Comparison of ENCODE assay signal across 10 cellular contexts in genomic region chr12:46546634-46547273, GRCh38.
DNase-seq lines count a peak whose midpoint lies in the region; ATAC-seq and TF ChIP-seq lines count a peak whose summit lies in the region.
"Had no signal": no experiment of that assay in that cellular context is flagged by ENCODE, and none has a peak within 500 bp of the region (broad histone marks: within the 10 kb centered on the region; RNA-seq: fewer than 3 reads in every experiment).

No MANE protein-coding gene starts in this region.

- no peak overlapping the region for H3K4me3 ChIP-seq in esophagus squamous epithelium
- H3K4me3 ChIP-seq: pancreas had no signal

- peaks cover 16 to 54% (median 23%) of the 10 kb centered on the region in 3 donors for H3K4me1 ChIP-seq in esophagus squamous epithelium
- H3K4me1 ChIP-seq: pancreas had no signal

- WGBS in esophagus squamous epithelium, 2 donors: 51 to 66% methylated on average over 2 of the region's 2 CpGs

- ATAC-seq in GM21576 (IDR thresholded peaks at IDR 0.05; ENCODE audit: unreplicated experiment): peak; percentile 93

- no peak for TF ChIP-seq POLR2A in esophagus squamous epithelium (IDR thresholded peaks at IDR 0.05)

- DNase-seq in GM10266 (ENCODE audit: extremely low spot score) (peak; percentile 58), LHCN-M2 (ENCODE audit: low read depth) (peak; percentile 62), esophagus squamous epithelium (lab: John Stamatoyannopoulos, UW) (no peak), dedifferentiated amniotic fluid mesenchymal stem cell (ENCODE audit: extremely low spot score) (no peak), Ammon's horn (ENCODE audit: low spot score) (no peak), SW 1271 (lab: John Stamatoyannopoulos, UW) (no peak), DMS79 (lab: John Stamatoyannopoulos, UW) (no peak)
- DNase-seq: activated effector memory CD4-positive, alpha-beta T cell treated with anti-CD3 and anti-CD28 coated beads, Interleukin-2, amount 50 U/mL, for 16 hours; pancreas had no signal

- peaks cover 0 to 8% (median 0%) of the 10 kb centered on the region in 3 donors for H3K9me3 ChIP-seq in esophagus squamous epithelium
- H3K9me3 ChIP-seq: pancreas had no signal

- H3K36me3 ChIP-seq in esophagus squamous epithelium: no peaks in the 10 kb centered on the region
- H3K36me3 ChIP-seq: pancreas had no signal

- peak overlapping the region in 3 of 4 donors; percentile 58 to 81 (median 74) for H3K27ac ChIP-seq in esophagus squamous epithelium
- H3K27ac ChIP-seq: pancreas had no signal

- TF ChIP-seq CTCF in GM10266 (IDR thresholded peaks at IDR 0.05; ENCODE audit: control insufficient read depth, insufficient read depth, low read depth, missing control alignments) (no peak), esophagus squamous epithelium (IDR thresholded peaks at IDR 0.05) (no peak)

- intact Hi-C loops in esophagus squamous epithelium (cut with DNase I): no loop called here

- H3K27me3 ChIP-seq in esophagus squamous epithelium: no peaks in the 10 kb centered on the region
- H3K27me3 ChIP-seq: pancreas had no signal

Comparison
In these comparisons a context has a peak if more than half of its experiments do, and no peak if none do; other contexts are left out.
1. DNase-seq: peak in GM10266 (single experiment) and LHCN-M2 (single experiment); none in esophagus squamous epithelium (single experiment), dedifferentiated amniotic fluid mesenchymal stem cell (single experiment), Ammon's horn (single experiment), SW 1271 (0 of 2) and DMS79 (single experiment).